In the genomic region with DNA sequence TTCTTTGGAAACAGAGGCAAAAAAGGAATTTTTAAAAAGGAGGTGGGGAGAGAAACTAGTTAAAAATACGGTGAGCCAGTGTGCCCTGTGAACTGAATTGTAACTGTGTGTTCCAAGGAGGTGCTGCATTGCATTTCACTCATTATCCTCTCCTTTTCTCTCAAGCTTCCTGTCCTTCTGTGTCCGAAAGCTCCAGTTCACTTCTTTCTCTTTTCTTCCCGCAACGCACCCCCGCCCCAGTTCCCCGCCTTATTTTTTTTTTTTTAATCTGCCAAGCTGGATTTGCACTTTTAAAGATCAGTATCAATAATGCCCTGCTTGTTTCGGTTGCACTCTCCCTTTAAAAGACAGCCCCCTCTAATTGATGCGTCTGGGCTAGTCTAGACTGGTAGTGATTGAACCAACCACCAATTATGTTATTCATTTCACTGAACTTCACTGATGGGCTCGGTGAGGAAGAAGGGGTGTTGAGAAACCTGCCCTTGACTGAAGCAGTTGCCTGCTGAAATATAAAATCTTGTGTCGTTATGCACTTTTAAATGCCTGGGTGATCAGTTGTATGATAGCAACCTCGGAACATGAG, we compare ENCODE assay signal across 10 cellular contexts. TPM values are rescaled to one million over a fixed set of nuclear protein-coding genes. Genes with fewer than 3 reads are reported as not detected.
DNase-seq lines count a peak whose midpoint lies in the region; ATAC-seq, FAIRE-seq and TF ChIP-seq lines count a peak whose summit lies in the region.
"Had no signal": no experiment of that assay in that cellular context is flagged by ENCODE, and none has a peak within 500 bp of the region (broad histone marks: within the 10 kb centered on the region; RNA-seq: fewer than 3 reads in every experiment).

No MANE protein-coding gene starts in this region.

- H4K20me1 ChIP-seq in astrocyte (ENCODE audit: insufficient read depth, low read length) = peaks cover 59% of the 10 kb centered on the region

- peak; percentile 51 for DNase-seq in M059J (ENCODE audit: low read depth)
- DNase-seq in astrocyte (ENCODE audit: low read depth) = peak; percentile 65
- no peak for DNase-seq in suprapubic skin (ENCODE audit: low spot score in 2 of 2)
- no peak for DNase-seq in SW480 (ENCODE audit: low spot score)
- no peak for DNase-seq in kidney
- DNase-seq in GM13976 (ENCODE audit: low spot score) = no peak

- peak overlapping the region; percentile 77 for H3K27ac Mint-ChIP-seq in astrocyte (ENCODE audit: unreplicated experiment)
- H3K27ac Mint-ChIP-seq: activated naive CD4-positive, alpha-beta T cell treated with anti-CD3 and anti-CD28 coated beads, Interleukin-2, amount 50 U/mL, for 72 hours; T-helper 1 cell treated with Interleukin-12 subunit alpha and Interleukin-12 subunit beta and Interleukin-4 antibody, amounts not matched to agents 30 μg/mL and 1 μg/mL, for 36 hours had no signal

- H3K27ac ChIP-seq in astrocyte (ENCODE audit: low read depth, low read length) (peak overlapping the region; percentile 95), layer of hippocampus (ENCODE audit: low read depth, low read length) (peak overlapping the region; percentile 63), suprapubic skin (peak overlapping the region; percentile 68), kidney (ENCODE audit: low read depth in 2 of 2, low read length in 2 of 2) (no peak overlapping the region)

- peaks cover 10% of the 10 kb centered on the region for H3K36me3 Mint-ChIP-seq in astrocyte (ENCODE audit: low read depth, unreplicated experiment)

- no peak overlapping the region for H2AFZ ChIP-seq in astrocyte (ENCODE audit: low read depth, low read length)

- FAIRE-seq in astrocyte (lab: Jason Lieb, UNC) = peak; percentile 23
- no peak for FAIRE-seq in kidney (lab: Jason Lieb, UNC)

- H3K27me3 Mint-ChIP-seq in astrocyte (ENCODE audit: low read depth, unreplicated experiment) = no peaks in the 10 kb centered on the region

- H3K4me1 ChIP-seq in astrocyte (ENCODE audit: insufficient read depth, low read length) (peaks cover 52% of the 10 kb centered on the region), suprapubic skin (peaks cover 13% of the 10 kb centered on the region), kidney (ENCODE audit: control insufficient read depth in 1 of 2, insufficient read depth in 1 of 2, low read depth in 1 of 2, low read length in 2 of 2) (no peaks in the 10 kb centered on the region)

- peak overlapping the region; percentile 96 for H3K9ac ChIP-seq in astrocyte (ENCODE audit: low read length)
- H3K9ac ChIP-seq in kidney (ENCODE audit: low read length in 2 of 2) = no peak overlapping the region

- H3K27me3 ChIP-seq in astrocyte (ENCODE audit: insufficient read depth, low read length) = no peaks in the 10 kb centered on the region
- H3K27me3 ChIP-seq in layer of hippocampus (ENCODE audit: control insufficient read depth, insufficient read depth, low read length) = no peaks in the 10 kb centered on the region
- H3K27me3 ChIP-seq in suprapubic skin = peaks cover 57% of the 10 kb centered on the region

- TF ChIP-seq POLR2A in suprapubic skin (IDR thresholded peaks at IDR 0.05) = no peak

- WGBS in suprapubic skin = 18% methylated on average over 11 of the region's 11 CpGs

- peaks cover 99% of the 10 kb centered on the region for H3K79me2 ChIP-seq in astrocyte (ENCODE audit: insufficient read depth, low read length)

- H3K4me3 ChIP-seq in astrocyte (ENCODE audit: insufficient read depth, low read depth, low read length) (peak overlapping the region; percentile 87), suprapubic skin (peak overlapping the region; percentile 47), kidney (ENCODE audit: low read length in 2 of 2) (peak overlapping the region in 1 of 2 donors; percentile 40)

- ATAC-seq in GM19328 (IDR thresholded peaks at IDR 0.05; ENCODE audit: unreplicated experiment) = no peak
- ATAC-seq: activated naive CD4-positive, alpha-beta T cell treated with anti-CD3 and anti-CD28 coated beads, Interleukin-2, amount 50 U/mL, for 72 hours had no signal

- peaks cover 20% of the 10 kb centered on the region for H3K4me1 Mint-ChIP-seq in astrocyte (ENCODE audit: low read depth, unreplicated experiment)

- TF ChIP-seq EP300 in suprapubic skin (IDR thresholded peaks at IDR 0.05) = no peak

- H3K9me3 ChIP-seq in astrocyte (ENCODE audit: insufficient read depth, low read depth, low read length) (no peaks in the 10 kb centered on the region), suprapubic skin (no peaks in the 10 kb centered on the region), kidney (ENCODE audit: control insufficient read depth in 1 of 2, low read length in 2 of 2) (no peaks in the 10 kb centered on the region)

- peak overlapping the region; percentile 87 for H3K4me2 ChIP-seq in astrocyte (ENCODE audit: low read length)

- H3K36me3 ChIP-seq in astrocyte (ENCODE audit: insufficient read depth, low read length) (peaks cover 34% of the 10 kb centered on the region), suprapubic skin (no peaks in the 10 kb centered on the region), kidney (ENCODE audit: control insufficient read depth in 1 of 2, insufficient read depth in 2 of 2, low read length in 2 of 2) (no peaks in the 10 kb centered on the region)

- intact Hi-C loops in kidney (cut with DNase I) = no loop called here

- in situ Hi-C loops in GM13976 (cut with MboI; ENCODE audit: low sequenced_read_pairs, unreplicated experiment) = no loop called here

- peaks cover 2% of the 10 kb centered on the region for H3K9me3 Mint-ChIP-seq in astrocyte (ENCODE audit: unreplicated experiment)
- H3K9me3 Mint-ChIP-seq: activated naive CD4-positive, alpha-beta T cell treated with anti-CD3 and anti-CD28 coated beads, Interleukin-2, amount 50 U/mL, for 72 hours; T-helper 1 cell treated with Interleukin-12 subunit alpha and Interleukin-12 subunit beta and Interleukin-4 antibody, amounts not matched to agents 30 μg/mL and 1 μg/mL, for 36 hours had no signal

- TF ChIP-seq CTCF in astrocyte (IDR thresholded peaks at IDR 0.05; ENCODE audit: insufficient read depth, low read depth, low read length) (no peak), suprapubic skin (IDR thresholded peaks at IDR 0.05) (no peak), kidney (IDR thresholded peaks at IDR 0.05; ENCODE audit: borderline replicate concordance, extremely low read depth, insufficient read depth) (no peak), GM13976 (IDR thresholded peaks at IDR 0.05; ENCODE audit: borderline replicate concordance, control extremely low read depth, extremely low read depth, insufficient read depth, missing control alignments) (no peak)

- H3K4me3 Mint-ChIP-seq in astrocyte (ENCODE audit: unreplicated experiment) = no peak overlapping the region
- H3K4me3 Mint-ChIP-seq: T-helper 1 cell treated with Interleukin-12 subunit alpha and Interleukin-12 subunit beta and Interleukin-4 antibody, amounts not matched to agents 30 μg/mL and 1 μg/mL, for 36 hours had no signal

RNA-seq across cellular contexts. Expression of a gene that starts 18.5 kb away (rescaled TPM):
- 0.39 and 0.74 TPM in 2 replicates for total RNA-seq in M059J (2014; rRNA removed; shearing (Covaris generic))
- total RNA-seq in astrocyte (1.1 and 1.2 TPM in 2 replicates), suprapubic skin (not detected), kidney (not detected)
- polyA plus RNA-seq in kidney (ENCODE audit: insufficient read depth, low read depth, low replicate concordance) = not detected
- total RNA-seq: activated naive CD4-positive, alpha-beta T cell treated with anti-CD3 and anti-CD28 coated beads, Interleukin-2, amount 50 U/mL, for 72 hours had no signal

Comparison
In these comparisons a context has a peak if more than half of its experiments do, and no peak if none do; other contexts are left out.
1. DNase-seq: peak in M059J (single experiment) and astrocyte (single experiment); none in suprapubic skin (0 of 2), SW480 (single experiment), kidney (single experiment) and GM13976 (single experiment).
2. H3K27ac ChIP-seq: peak in astrocyte (single experiment), layer of hippocampus (single experiment) and suprapubic skin (single experiment); none in kidney (0 of 2).